In genomic region chr6:33641602-33642001, GRCh38 we compare ENCODE assay signal across 14 cellular contexts.
"Had no signal": no experiment of that assay in that cellular context is flagged by ENCODE, and none has a peak within 500 bp of the region (broad histone marks: within the 10 kb centered on the region; RNA-seq: fewer than 3 reads in every experiment).

No MANE protein-coding gene starts in this region.

- DNase-seq: activated gamma-delta T cell; activated naive CD8-positive, alpha-beta T cell treated with anti-CD3 and anti-CD28 coated beads, Interleukin-2, amount 10 ng/mL, durations not matched to agents 7 days and 5 days; aorta; gastrocnemius medialis; kidney; left ventricle myocardium superior; SIG-M5; stimulated activated naive CD4-positive, alpha-beta T cell; substantia nigra; T-helper 9 cell; trophoblast cell had no signal

- H3K9me3 ChIP-seq: gastrocnemius medialis, neutrophil, right atrium auricular region had no signal

- H3K4me1 ChIP-seq: gastrocnemius medialis, right atrium auricular region had no signal

- H3K4me3 Mint-ChIP-seq: activated naive CD8-positive, alpha-beta T cell treated with anti-CD3 and anti-CD28 coated beads, Interleukin-2, amount 10 ng/mL, durations not matched to agents 7 days and 5 days had no signal

- H3K27ac Mint-ChIP-seq: activated naive CD8-positive, alpha-beta T cell treated with anti-CD3 and anti-CD28 coated beads, Interleukin-2, amount 10 ng/mL, durations not matched to agents 7 days and 5 days had no signal

- H3K9me3 Mint-ChIP-seq: activated naive CD8-positive, alpha-beta T cell treated with anti-CD3 and anti-CD28 coated beads, Interleukin-2, amount 10 ng/mL, durations not matched to agents 7 days and 5 days had no signal

- H3K27ac ChIP-seq: gastrocnemius medialis, neutrophil, right atrium auricular region had no signal

- ATAC-seq: gastrocnemius medialis, left ventricle myocardium superior had no signal

- H3K27me3 ChIP-seq: gastrocnemius medialis, right atrium auricular region had no signal

- H3K36me3 ChIP-seq: gastrocnemius medialis, neutrophil, right atrium auricular region had no signal

- H3K27me3 Mint-ChIP-seq: activated naive CD8-positive, alpha-beta T cell treated with anti-CD3 and anti-CD28 coated beads, Interleukin-2, amount 10 ng/mL, durations not matched to agents 7 days and 5 days had no signal

- H3K4me3 ChIP-seq: gastrocnemius medialis, right atrium auricular region, skin epidermis had no signal
